ENCODE assay signal across 8 cellular contexts in the genomic region with DNA sequence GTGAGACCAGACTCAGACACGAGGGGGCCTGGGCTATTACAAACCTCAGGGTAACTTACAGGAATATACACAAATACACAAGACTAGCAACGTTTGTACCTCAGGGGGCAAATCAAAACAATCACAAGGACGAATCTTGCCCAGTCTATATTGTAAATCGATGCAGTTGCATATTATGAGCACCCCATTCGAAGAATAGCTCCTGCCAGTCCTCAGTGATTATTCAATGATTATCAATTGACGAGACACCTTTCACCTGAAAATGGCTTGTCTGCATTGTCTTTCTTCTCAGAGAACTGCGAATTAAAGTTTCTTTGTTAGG. TPM values are rescaled to one million over a fixed set of nuclear protein-coding genes. Genes with fewer than 3 reads are reported as not detected.
DNase-seq lines count a peak whose midpoint lies in the region; ATAC-seq, FAIRE-seq and TF ChIP-seq lines count a peak whose summit lies in the region.

No MANE protein-coding gene starts in this region.

- no peaks in the 10 kb centered on the region for H3K9me3 ChIP-seq in astrocyte (ENCODE audit: insufficient read depth, low read depth, low read length)
- H3K9me3 ChIP-seq in tibial nerve = no peaks in the 10 kb centered on the region

- no peaks in the 10 kb centered on the region for H3K79me2 ChIP-seq in astrocyte (ENCODE audit: insufficient read depth, low read length)

- H3K4me1 ChIP-seq in astrocyte (ENCODE audit: insufficient read depth, low read length) (peaks cover 6% of the 10 kb centered on the region), tibial nerve (peaks cover 0 to 24% (median 4%) of the 10 kb centered on the region in 4 donors)

- DNase-seq in activated T-cell treated with anti-CD3 and anti-CD28 coated beads, Interleukin-2, amount 50 U/mL, for 72 hours = no peak
- DNase-seq in activated T-cell treated with anti-CD3 and anti-CD28 coated beads for 4 hours (no peak), astrocyte (ENCODE audit: low read depth) (no peak), lower leg skin (ENCODE audit: low spot score in 2 of 2) (no peak), tibial nerve (ENCODE audit: low spot score in 2 of 2) (no peak), NCI-H2029 treated with DMSO at 0.1 percent for 48 hours (lab: John Stamatoyannopoulos, UW) (no peak), GOT3 (lab: John Stamatoyannopoulos, UW) (no peak)

- no peak for TF ChIP-seq EP300 in tibial nerve (IDR thresholded peaks at IDR 0.05)

- peak overlapping the region; percentile 88 for H3K4me2 ChIP-seq in astrocyte (ENCODE audit: low read length)

- H3K4me1 Mint-ChIP-seq in activated T-cell treated with anti-CD3 and anti-CD28 coated beads, Interleukin-2, amount 50 U/mL, for 72 hours (ENCODE audit: low read depth) = peaks cover 14% of the 10 kb centered on the region
- H3K4me1 Mint-ChIP-seq in astrocyte (ENCODE audit: low read depth, unreplicated experiment) = peaks cover 1% of the 10 kb centered on the region

- H3K27me3 ChIP-seq in astrocyte (ENCODE audit: insufficient read depth, low read length) = peaks cover 38% of the 10 kb centered on the region
- peaks cover 0 to 8% of the 10 kb centered on the region in 2 donors for H3K27me3 ChIP-seq in tibial nerve

- peak overlapping the region; percentile 46 for H3K9ac ChIP-seq in astrocyte (ENCODE audit: low read length)

- H3K4me3 ChIP-seq in astrocyte (ENCODE audit: insufficient read depth, low read depth, low read length) = peak overlapping the region; percentile 59
- peak overlapping the region; percentile 35 for H3K4me3 ChIP-seq in lower leg skin (ENCODE audit: low read depth, poor library complexity, severe bottlenecking)
- H3K4me3 ChIP-seq in tibial nerve = peak overlapping the region; percentile 47 to 80 (median 63)

- no peaks in the 10 kb centered on the region for H4K20me1 ChIP-seq in astrocyte (ENCODE audit: insufficient read depth, low read length)

- TF ChIP-seq POLR2A in lower leg skin (IDR thresholded peaks at IDR 0.05) (no peak), tibial nerve (IDR thresholded peaks at IDR 0.05) (no peak)

- no peak overlapping the region for H3K27ac Mint-ChIP-seq in activated T-cell treated with anti-CD3 and anti-CD28 coated beads, Interleukin-2, amount 50 U/mL, for 72 hours
- H3K27ac Mint-ChIP-seq in astrocyte (ENCODE audit: unreplicated experiment) = peak overlapping the region; percentile 4

- no peak for FAIRE-seq in astrocyte (lab: Jason Lieb, UNC)

- peaks cover 71% of the 10 kb centered on the region for H3K27me3 Mint-ChIP-seq in activated T-cell treated with anti-CD3 and anti-CD28 coated beads, Interleukin-2, amount 50 U/mL, for 72 hours (ENCODE audit: low read depth)
- H3K27me3 Mint-ChIP-seq in astrocyte (ENCODE audit: low read depth, unreplicated experiment) = peaks cover 20% of the 10 kb centered on the region

- no peak for TF ChIP-seq CTCF in astrocyte (IDR thresholded peaks at IDR 0.05; ENCODE audit: insufficient read depth, low read depth, low read length)
- no peak for TF ChIP-seq CTCF in lower leg skin (IDR thresholded peaks at IDR 0.05)
- peak in 1 of 5 experiments; percentile 9 for TF ChIP-seq CTCF in tibial nerve (IDR thresholded peaks at IDR 0.05)

- 20 to 35% methylated on average over 7 of the region's 7 CpGs for WGBS in lower leg skin, 2 donors
- 20 to 22% methylated on average over 6 to 7 of the region's 7 CpGs for WGBS in tibial nerve, 2 donors

- no peak for ATAC-seq in activated T-cell treated with anti-CD3 and anti-CD28 coated beads, Interleukin-2, amount 50 U/mL, for 72 hours (replicated peaks in 1 of 2)
- no peak for ATAC-seq in GM21390 (IDR thresholded peaks at IDR 0.05; ENCODE audit: unreplicated experiment)

- no peak overlapping the region for H3K27ac ChIP-seq in astrocyte (ENCODE audit: low read depth, low read length)
- H3K27ac ChIP-seq in tibial nerve = peak overlapping the region in 2 of 4 donors; percentile 56 to 82

- H3K4me3 Mint-ChIP-seq in activated T-cell treated with anti-CD3 and anti-CD28 coated beads, Interleukin-2, amount 50 U/mL, for 72 hours = peak overlapping the region; percentile 86 to 96
- H3K4me3 Mint-ChIP-seq in astrocyte (ENCODE audit: unreplicated experiment) = peak overlapping the region; percentile 86

- H2AFZ ChIP-seq in astrocyte (ENCODE audit: low read depth, low read length) = peak overlapping the region; percentile 98

- H3K36me3 ChIP-seq in astrocyte (ENCODE audit: insufficient read depth, low read length) (no peaks in the 10 kb centered on the region), tibial nerve (no peaks in the 10 kb centered on the region)

- peaks cover 2% of the 10 kb centered on the region in 2 donors for H3K36me3 Mint-ChIP-seq in activated T-cell treated with anti-CD3 and anti-CD28 coated beads, Interleukin-2, amount 50 U/mL, for 72 hours (ENCODE audit: insufficient read depth in 2 of 2)
- no peaks in the 10 kb centered on the region for H3K36me3 Mint-ChIP-seq in astrocyte (ENCODE audit: low read depth, unreplicated experiment)

- no peaks in the 10 kb centered on the region for H3K9me3 Mint-ChIP-seq in activated T-cell treated with anti-CD3 and anti-CD28 coated beads, Interleukin-2, amount 50 U/mL, for 72 hours
- H3K9me3 Mint-ChIP-seq in astrocyte (ENCODE audit: unreplicated experiment) = no peaks in the 10 kb centered on the region

- intact Hi-C loops in lower leg skin (cut with DNase I; ENCODE audit: low total_unique reads) = no loop called here

RNA-seq across cellular contexts. Expression of a gene that starts 24.6 kb away (rescaled TPM):
- total RNA-seq in activated T-cell treated with anti-CD3 and anti-CD28 coated beads, Interleukin-2, amount 50 U/mL, for 72 hours = 10 to 100 TPM; 25.3 to 26.3 TPM
- total RNA-seq in astrocyte (33.4 and 33.8 TPM in 2 replicates), lower leg skin (10 to 100 TPM; 21.5 to 25.8 (median 23.5) TPM), tibial nerve (10 to 100 TPM; 25.2 to 35.4 (median 30.6) TPM)
